ENCODE assay signal across 10 cellular contexts in genomic region chr16:23183486-23183862, GRCh38. TPM values are rescaled to one million over a fixed set of nuclear protein-coding genes. Genes with fewer than 3 reads are reported as not detected.
A peak's percentile ranks its signal among the peaks of the same experiment; 100 is the strongest.
DNase-seq lines count a peak whose midpoint lies in the region; ATAC-seq and TF ChIP-seq lines count a peak whose summit lies in the region.
"Had no signal": no experiment of that assay in that cellular context is flagged by ENCODE, and none has a peak within 500 bp of the region (broad histone marks: within the 10 kb centered on the region; RNA-seq: fewer than 3 reads in every experiment).

No MANE protein-coding gene starts in this region.

- CTCF ChIA-PET in CD4-positive, alpha-beta T cell (lab: Charles Lee), result interaction anchor here (2.0 kb wide), 2 partner anchors 8 to 252 kb away, joined by 6 to 7 read pairs; no protein-coding TSS in a partner anchor

- H3K4me1 ChIP-seq in colonic mucosa (peaks cover 12% of the 10 kb centered on the region), lower lobe of right lung (peaks cover 17% of the 10 kb centered on the region), upper lobe of left lung (peaks cover 13 to 17% (median 14%) of the 10 kb centered on the region in 4 donors)

- no peak for TF ChIP-seq CTCF in LNCaP clone FGC (IDR thresholded peaks at IDR 0.05; ENCODE audit: control insufficient read depth, extremely low read depth, insufficient read depth)
- no peak for TF ChIP-seq CTCF in colonic mucosa (IDR thresholded peaks at IDR 0.05)
- no peak for TF ChIP-seq CTCF in lower lobe of right lung (IDR thresholded peaks at IDR 0.05)
- TF ChIP-seq CTCF in upper lobe of left lung (IDR thresholded peaks at IDR 0.05), result no peak
- no peak for TF ChIP-seq CTCF in CD4-positive, alpha-beta T cell (IDR thresholded peaks at IDR 0.05)

- H3K27ac Mint-ChIP-seq in CD4-positive, alpha-beta T cell, result no peak overlapping the region
- H3K27ac Mint-ChIP-seq: activated T-helper 2 cell treated with anti-CD3 and anti-CD28 coated beads, Interferon-gamma antibody, Interleukin-2, Interleukin-4, amounts not matched to agents 10 μg/mL and 5 μg/mL and 100 μg/mL, durations not matched to agents 14 hours and 24 hours and 36 hours had no signal

- no peak for ATAC-seq in lower lobe of right lung
- no peak for ATAC-seq in upper lobe of left lung (ENCODE audit: low FRiP score in 2 of 2)
- ATAC-seq in CD4-positive, alpha-beta T cell (ENCODE audit: poor library complexity), result no peak

- H3K9ac ChIP-seq in colonic mucosa (ENCODE audit: low read depth in 2 of 2, low read length in 2 of 2), result no peak overlapping the region

- no peak overlapping the region for H3K27ac ChIP-seq in colonic mucosa
- no peak overlapping the region for H3K27ac ChIP-seq in lower lobe of right lung
- peak overlapping the region in 1 of 4 donors; percentile 70 for H3K27ac ChIP-seq in upper lobe of left lung
- no peak overlapping the region for H3K27ac ChIP-seq in CD4-positive, alpha-beta T cell (ENCODE audit: low read depth, low read length)

- H3K27me3 ChIP-seq in colonic mucosa (peaks cover 7% of the 10 kb centered on the region), lower lobe of right lung (ENCODE audit: low read depth) (peaks cover 28% of the 10 kb centered on the region), upper lobe of left lung (peaks cover 0 to 11% (median 9%) of the 10 kb centered on the region in 4 donors)
- H3K27me3 ChIP-seq in CD4-positive, alpha-beta T cell (ENCODE audit: control insufficient read depth, insufficient read depth, low read length), result peaks cover 74% of the 10 kb centered on the region

- H3K36me3 ChIP-seq in colonic mucosa (no peaks in the 10 kb centered on the region), lower lobe of right lung (peaks cover 6% of the 10 kb centered on the region), upper lobe of left lung (no peaks in the 10 kb centered on the region)

- H3K4me1 Mint-ChIP-seq in CD4-positive, alpha-beta T cell (ENCODE audit: low read depth), result peaks cover 5% of the 10 kb centered on the region

- intact Hi-C loops in colonic mucosa (cut with DNase I), result no loop called here
- intact Hi-C loops in lower lobe of right lung (cut with DNase I), result loop anchor here (5.0 kb wide), 1 partner anchor 254 kb away; no protein-coding TSS in a partner anchor
- intact Hi-C loops in CD4-positive, alpha-beta T cell (cut with DNase I, micrococcal nuclease), result loop anchor here in 1 of 2 experiments (2.0 kb wide), 1 partner anchor 249 kb away; no protein-coding TSS in a partner anchor

- peak overlapping the region; percentile 57 for H3K4me3 ChIP-seq in LNCaP clone FGC (ENCODE audit: low read depth, low read length)
- peak overlapping the region; percentile 63 for H3K4me3 ChIP-seq in colonic mucosa
- peak overlapping the region; percentile 66 for H3K4me3 ChIP-seq in lower lobe of right lung
- peak overlapping the region in 3 of 4 donors; percentile 46 to 70 (median 67) for H3K4me3 ChIP-seq in upper lobe of left lung

- H3K9me3 ChIP-seq in colonic mucosa (no peaks in the 10 kb centered on the region), lower lobe of right lung (no peaks in the 10 kb centered on the region), upper lobe of left lung (no peaks in the 10 kb centered on the region)
- no peaks in the 10 kb centered on the region for H3K9me3 ChIP-seq in CD4-positive, alpha-beta T cell (ENCODE audit: control insufficient read depth, low read length)

- H3K27me3 Mint-ChIP-seq in CD4-positive, alpha-beta T cell, result peaks cover 81% of the 10 kb centered on the region

- TF ChIP-seq POLR2A in upper lobe of left lung (IDR thresholded peaks at IDR 0.05), result no peak

- H3K9me3 Mint-ChIP-seq in CD4-positive, alpha-beta T cell, result no peaks in the 10 kb centered on the region
- H3K9me3 Mint-ChIP-seq: activated T-helper 2 cell treated with anti-CD3 and anti-CD28 coated beads, Interferon-gamma antibody, Interleukin-2, Interleukin-4, amounts not matched to agents 10 μg/mL and 5 μg/mL and 100 μg/mL, durations not matched to agents 14 hours and 24 hours and 36 hours had no signal

- no peak overlapping the region for H3K4me3 Mint-ChIP-seq in CD4-positive, alpha-beta T cell

- no peaks in the 10 kb centered on the region for H3K36me3 Mint-ChIP-seq in CD4-positive, alpha-beta T cell (ENCODE audit: low read depth)

- POLR2A ChIA-PET in CD4-positive, alpha-beta T cell (lab: Charles Lee), result no interaction called here

- no peak for DNase-seq in LNCaP clone FGC (ENCODE audit: low read depth)
- no peak for DNase-seq in colonic mucosa
- no peak for DNase-seq in lower lobe of right lung
- no peak for DNase-seq in upper lobe of left lung
- DNase-seq in CD4-positive, alpha-beta T cell, result no peak
- DNase-seq in activated naive CD4-positive, alpha-beta T cell treated with anti-CD3 and anti-CD28 coated beads, Interleukin-2, amount 50 U/mL, for 16 hours, result no peak
- no peak for DNase-seq in kidney tubule cell (ENCODE audit: low spot score)

- TF ChIP-seq EP300 in upper lobe of left lung (IDR thresholded peaks at IDR 0.05), result no peak

- 17 to 19% methylated on average over 4 to 5 of the region's 5 CpGs for WGBS in upper lobe of left lung, 2 donors

RNA-seq across cellular contexts. Expression of gene SCNN1G, which starts 0.9 kb away (rescaled TPM):
- 1 to 10 TPM; 2.0 to 3.4 TPM for total RNA-seq in colonic mucosa
- total RNA-seq in lower lobe of right lung, result 7.6 TPM
- total RNA-seq in upper lobe of left lung, result 10 to 100 TPM; 10.8 to 16.8 (median 13.8) TPM
- total RNA-seq in CD4-positive, alpha-beta T cell, result not detected
- total RNA-seq: activated T-helper 2 cell treated with anti-CD3 and anti-CD28 coated beads, Interferon-gamma antibody, Interleukin-2, Interleukin-4, amounts not matched to agents 10 μg/mL and 5 μg/mL and 100 μg/mL, durations not matched to agents 14 hours and 24 hours and 36 hours; posterior vena cava; SK-MEL-5 had no signal

RNA-seq across cellular contexts. Expression of gene USP31, which starts 34.2 kb away (rescaled TPM):
- total RNA-seq in colonic mucosa (1 to 10 TPM; 5.9 to 9.8 TPM), lower lobe of right lung (13.1 TPM), upper lobe of left lung (10 to 100 TPM in 5 of 6 donors, 1 to 10 TPM in 1; 8.8 to 20.2 (median 15.0) TPM)
- total RNA-seq in CD4-positive, alpha-beta T cell, result 1 to 10 TPM; 1.6 to 1.7 TPM
